8 cellular contexts compared by ENCODE assay signal in genomic region chr19:36688058-36688457, GRCh38. TPM values are rescaled to one million over a fixed set of nuclear protein-coding genes. Genes with fewer than 3 reads are reported as not detected.
DNase-seq lines count a peak whose midpoint lies in the region; ATAC-seq and TF ChIP-seq lines count a peak whose summit lies in the region.

No MANE protein-coding gene starts in this region.

- H3K9ac ChIP-seq in MM.1S (ENCODE audit: low read length) (peak overlapping the region; percentile 72), endocrine pancreas (ENCODE audit: control insufficient read depth, insufficient read depth, low read length) (peak overlapping the region; percentile 86), neuronal stem cell (ENCODE audit: low read depth, low read length, poor library complexity) (peak overlapping the region; percentile 89)

- no peaks in the 10 kb centered on the region for H3K27me3 Mint-ChIP-seq in CD4-positive, alpha-beta T cell

- H3K79me1 ChIP-seq in neuronal stem cell (ENCODE audit: low read depth, low read length): peaks cover 3% of the 10 kb centered on the region

- H3K4me1 ChIP-seq in MM.1S (ENCODE audit: low read length) (peaks cover 5% of the 10 kb centered on the region; the same call in 1 of the 2 replicates), endocrine pancreas (ENCODE audit: control insufficient read depth, insufficient read depth, low read length) (no peaks in the 10 kb centered on the region), neuronal stem cell (ENCODE audit: control insufficient read depth in 2 of 2, insufficient read depth in 1 of 2, low read depth in 1 of 2, low read length in 2 of 2) (peaks cover 5 to 6% of the 10 kb centered on the region in 2 donors)

- H2BK15ac ChIP-seq in neuronal stem cell (ENCODE audit: low read length): no peak overlapping the region

- H3F3A ChIP-seq in MM.1S (ENCODE audit: insufficient read depth, low read length): no peaks in the 10 kb centered on the region

- intact Hi-C loops in CD4-positive, alpha-beta T cell (cut with DNase I, micrococcal nuclease): loop anchor here in 1 of 2 experiments (5.0 to 10.0 kb wide), 8 partner anchors 116 to 933 kb away; partner anchors contain the start of genes HSPB6, OVOL3, POLR2I and PROSER3

- H3K4me3 ChIP-seq in MM.1S (ENCODE audit: low read length) (peak overlapping the region; percentile 85), endocrine pancreas (ENCODE audit: control insufficient read depth, insufficient read depth, low read length) (peak overlapping the region; percentile 93), neuronal stem cell (ENCODE audit: low read length in 2 of 2) (peak overlapping the region; percentile 63 to 96)

- H2BK120ac ChIP-seq in neuronal stem cell (ENCODE audit: low read depth, low read length): no peak overlapping the region

- H4K8ac ChIP-seq in neuronal stem cell (ENCODE audit: low read depth, low read length): no peak overlapping the region

- no peaks in the 10 kb centered on the region for H3K27me3 ChIP-seq in CD4-positive, alpha-beta T cell (ENCODE audit: control insufficient read depth, insufficient read depth, low read length)
- H3K27me3 ChIP-seq in MM.1S (replicated peaks; ENCODE audit: insufficient read depth, low read length): no peaks in the 10 kb centered on the region
- no peaks in the 10 kb centered on the region for H3K27me3 ChIP-seq in endocrine pancreas (ENCODE audit: control insufficient read depth, insufficient read depth, low read length)
- no peaks in the 10 kb centered on the region for H3K27me3 ChIP-seq in neuronal stem cell (ENCODE audit: control insufficient read depth in 3 of 3, insufficient read depth in 3 of 3, low read depth in 1 of 3, low read length in 3 of 3)

- H4K91ac ChIP-seq in neuronal stem cell (ENCODE audit: low read depth, low read length, poor library complexity): no peak overlapping the region

- WGBS in neuronal stem cell (ENCODE audit: extremely low coverage in 2 of 2, insufficient read length in 2 of 2, insufficient replicate concordance in 1 of 2), 2 donors: no CpG with 5 or more reads among the region's 9 CpGs

- no peak overlapping the region for H2AK5ac ChIP-seq in neuronal stem cell (ENCODE audit: low read depth, low read length)

- CTCF ChIA-PET in CD4-positive, alpha-beta T cell (lab: Charles Lee): no interaction called here

- ATAC-seq in CD4-positive, alpha-beta T cell (ENCODE audit: poor library complexity): no peak
- no peak for ATAC-seq in GM21360 (IDR thresholded peaks at IDR 0.05; ENCODE audit: unreplicated experiment)

- H3K27ac ChIP-seq in CD4-positive, alpha-beta T cell (ENCODE audit: low read depth, low read length): no peak overlapping the region
- H3K27ac ChIP-seq in MM.1S (ENCODE audit: low read length) (peak overlapping the region; percentile 21; the same call in 1 of the 2 replicates), neuronal stem cell (replicated peaks; ENCODE audit: low read length) (no peak overlapping the region)

- no peaks in the 10 kb centered on the region for H4K20me1 ChIP-seq in MM.1S (ENCODE audit: insufficient read depth, low read length)

- H2AFZ ChIP-seq in MM.1S (ENCODE audit: low read length) (peak overlapping the region; percentile 99), neuronal stem cell (ENCODE audit: low read length) (peak overlapping the region; percentile 88)

- peaks cover 40% of the 10 kb centered on the region for H3K4me1 Mint-ChIP-seq in CD4-positive, alpha-beta T cell (ENCODE audit: low read depth)

- no peak for TF ChIP-seq CTCF in CD4-positive, alpha-beta T cell (IDR thresholded peaks at IDR 0.05)
- TF ChIP-seq CTCF in MM.1S (IDR thresholded peaks at IDR 0.05; ENCODE audit: low read length): no peak

- H3K23ac ChIP-seq in neuronal stem cell (ENCODE audit: low read depth, low read length, poor library complexity): no peak overlapping the region

- peaks cover 5% of the 10 kb centered on the region for H3K9me3 Mint-ChIP-seq in CD4-positive, alpha-beta T cell

- H3K4me2 ChIP-seq in MM.1S (ENCODE audit: low read depth, low read length) (peak overlapping the region; percentile 66), neuronal stem cell (ENCODE audit: insufficient read depth, low read length, poor library complexity, severe bottlenecking) (peak overlapping the region; percentile 51)

- POLR2A ChIA-PET in CD4-positive, alpha-beta T cell (lab: Charles Lee): interaction anchor here (2.0 to 3.5 kb wide), 3 partner anchors 21 to 150 kb away, joined by 5 to 15 read pairs (median 7); partner anchors contain the start of genes ZNF461, ZNF529 and ZNF790

- H2BK5ac ChIP-seq in neuronal stem cell (ENCODE audit: low read length): no peak overlapping the region

- peak overlapping the region; percentile 39 for H3K14ac ChIP-seq in neuronal stem cell (ENCODE audit: low read length)

- DNase-seq in CD4-positive, alpha-beta T cell: no peak
- no peak for DNase-seq in MM.1S
- DNase-seq in neuronal stem cell (ENCODE audit: low spot score): no peak
- DNase-seq in GDM1 (lab: John Stamatoyannopoulos, UW): no peak
- no peak for DNase-seq in Kasumi-1 (lab: John Stamatoyannopoulos, UW)
- no peak for DNase-seq in SKM-1 (lab: John Stamatoyannopoulos, UW; ENCODE audit: unreplicated experiment)

- no peak overlapping the region for H3K18ac ChIP-seq in neuronal stem cell (ENCODE audit: low read length)

- H2BK12ac ChIP-seq in neuronal stem cell (ENCODE audit: low read length): no peak overlapping the region

- peaks cover 91% of the 10 kb centered on the region for H3K36me3 Mint-ChIP-seq in CD4-positive, alpha-beta T cell (ENCODE audit: low read depth)

- peaks cover 19% of the 10 kb centered on the region for H3K79me2 ChIP-seq in MM.1S (ENCODE audit: low read length)

- H3K4me3 Mint-ChIP-seq in CD4-positive, alpha-beta T cell: peak overlapping the region; percentile 99

- peak overlapping the region; percentile 97 for H3K27ac Mint-ChIP-seq in CD4-positive, alpha-beta T cell

- H3K9me3 ChIP-seq in CD4-positive, alpha-beta T cell (ENCODE audit: control insufficient read depth, low read length): peaks cover 26% of the 10 kb centered on the region
- H3K9me3 ChIP-seq in MM.1S (replicated peaks; ENCODE audit: insufficient read depth, low read length) (no peaks in the 10 kb centered on the region), endocrine pancreas (ENCODE audit: control insufficient read depth, low read length) (no peaks in the 10 kb centered on the region), neuronal stem cell (replicated peaks in 1 of 2; ENCODE audit: control insufficient read depth in 2 of 2, insufficient read depth in 1 of 2, low read depth in 1 of 2, low read length in 2 of 2) (peaks cover 20 to 55% of the 10 kb centered on the region in 2 donors)

- H3K36me3 ChIP-seq in MM.1S (replicated peaks; ENCODE audit: insufficient read depth, low read length) (peaks cover 31% of the 10 kb centered on the region), endocrine pancreas (ENCODE audit: control insufficient read depth, insufficient read depth, low read length) (peaks cover 20% of the 10 kb centered on the region), neuronal stem cell (replicated peaks in 1 of 2; ENCODE audit: control insufficient read depth in 2 of 2, insufficient read depth in 2 of 2, low read length in 2 of 2) (peaks cover 27 to 50% of the 10 kb centered on the region in 2 donors)

- no peak overlapping the region for H3K4ac ChIP-seq in neuronal stem cell (ENCODE audit: low read length)

- no peaks in the 10 kb centered on the region for H3K9me2 ChIP-seq in MM.1S (replicated peaks; ENCODE audit: insufficient read depth, low read length)

RNA-seq across cellular contexts. Expression of gene ZNF567, which starts 0.6 kb away (rescaled TPM):
- 1 to 10 TPM; 7.3 to 7.6 TPM for total RNA-seq in CD4-positive, alpha-beta T cell
- 12.5 TPM for polyA plus RNA-seq in neuronal stem cell (2013, experiment 1 of 2)
- 12.6 TPM for polyA plus RNA-seq in neuronal stem cell (2013, experiment 2 of 2)

RNA-seq across cellular contexts. Expression of gene ZNF461, which starts 21.4 kb away (rescaled TPM):
- total RNA-seq in CD4-positive, alpha-beta T cell: 10 to 100 TPM; 13.3 to 15.9 TPM
- polyA plus RNA-seq in neuronal stem cell (2013, experiment 1 of 2): 5.5 TPM
- 4.8 TPM for polyA plus RNA-seq in neuronal stem cell (2013, experiment 2 of 2)
